Comparison of ENCODE assay signal across 2 cellular contexts in the genomic region with DNA sequence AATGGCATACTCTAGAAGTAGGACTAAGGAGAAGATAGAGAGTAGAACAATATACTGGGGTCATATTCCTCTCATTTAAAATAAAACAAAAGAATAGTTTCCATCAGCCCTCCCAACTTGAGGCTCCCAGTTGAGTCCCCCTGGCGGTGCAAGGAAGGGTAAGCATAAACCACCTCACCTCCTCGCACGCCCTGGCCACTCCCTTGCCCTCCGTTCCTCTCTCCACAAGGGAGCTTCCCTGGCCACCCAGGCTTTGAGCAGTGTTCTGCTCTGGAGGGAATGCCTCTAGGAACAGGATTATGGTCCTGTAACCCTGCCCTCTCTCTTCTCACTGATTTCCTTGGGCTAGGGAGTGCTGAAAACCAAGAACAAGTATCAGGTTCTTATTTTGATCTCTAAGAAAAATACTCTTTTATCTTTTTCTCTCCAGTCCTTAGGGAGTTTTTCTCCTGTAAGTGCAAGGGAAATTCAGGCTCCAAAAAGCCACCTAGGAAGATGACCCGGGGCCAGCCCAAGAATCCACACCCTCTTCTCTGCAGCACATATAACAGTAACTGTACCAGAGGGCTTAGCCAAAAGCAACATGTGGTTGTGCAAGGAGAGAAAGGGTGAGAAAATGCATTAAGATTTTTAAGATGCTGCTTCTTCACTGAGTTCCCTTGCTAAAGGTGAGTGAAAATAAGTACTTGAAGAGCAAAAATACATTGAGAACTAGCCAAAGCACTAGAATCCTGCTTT.
TF ChIP-seq lines count a peak whose summit lies in the region.

No MANE protein-coding gene starts in this region.

TF ChIP-seq in A549, 52 proteins besides CTCF, POLR2A, EP300 and RAD21:
- TF ChIP-seq JUN (IDR thresholded peaks at IDR 0.05) (no peak), ZFP36 (IDR thresholded peaks at IDR 0.05; ENCODE audit: borderline replicate concordance, partially characterized antibody) (no peak), FOXS1 (CRISPR knock-in tag; IDR thresholded peaks at IDR 0.05) (no peak), HDAC2 (IDR thresholded peaks at IDR 0.05) (no peak), FOSB (CRISPR knock-in tag; IDR thresholded peaks at IDR 0.05) (no peak), TFCP2L1 (CRISPR knock-in tag; IDR thresholded peaks at IDR 0.05) (no peak), CBX8 (IDR thresholded peaks at IDR 0.05) (no peak), JUNB (IDR thresholded peaks at IDR 0.05) (no peak), ZNF302 (CRISPR knock-in tag; IDR thresholded peaks at IDR 0.05) (no peak), CHD2 (IDR thresholded peaks at IDR 0.05; ENCODE audit: low read length, partially characterized antibody) (no peak), RNF2 (IDR thresholded peaks at IDR 0.05; ENCODE audit: borderline replicate concordance, low read depth) (no peak), NPAS2 (CRISPR knock-in tag; IDR thresholded peaks at IDR 0.05; ENCODE audit: borderline replicate concordance) (no peak)
- TF ChIP-seq, protein P1, sequence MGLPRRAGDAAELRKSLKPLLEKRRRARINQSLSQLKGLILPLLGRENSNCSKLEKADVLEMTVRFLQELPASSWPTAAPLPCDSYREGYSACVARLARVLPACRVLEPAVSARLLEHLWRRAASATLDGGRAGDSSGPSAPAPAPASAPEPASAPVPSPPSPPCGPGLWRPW (IDR thresholded peaks at IDR 0.05): no peak
- TF ChIP-seq, protein P2, sequence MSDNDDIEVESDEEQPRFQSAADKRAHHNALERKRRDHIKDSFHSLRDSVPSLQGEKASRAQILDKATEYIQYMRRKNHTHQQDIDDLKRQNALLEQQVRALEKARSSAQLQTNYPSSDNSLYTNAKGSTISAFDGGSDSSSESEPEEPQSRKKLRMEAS (IDR thresholded peaks at IDR 0.05): no peak

TF ChIP-seq in H1, 55 proteins besides CTCF, POLR2A, EP300 and RAD21:
- TF ChIP-seq KDM4A (IDR thresholded peaks at IDR 0.05; ENCODE audit: low read depth, low read length, severe bottlenecking) (no peak), JUN (IDR thresholded peaks at IDR 0.05; ENCODE audit: low read depth, low read length) (no peak), SIN3A (conservative IDR thresholded peaks at IDR 0.05 in 1 of 2, IDR thresholded peaks at IDR 0.05 in 1 of 2; ENCODE audit: low read depth in 1 of 2, low read length in 2 of 2) (no peak), POU5F1 (IDR thresholded peaks at IDR 0.05; ENCODE audit: low read depth, low read length) (no peak)
- TF ChIP-seq, protein P2 (IDR thresholded peaks at IDR 0.05): no peak
